Comparison of ENCODE assay signal across 12 cellular contexts in genomic region chr2:174059178-174059874, GRCh38.
A peak's percentile ranks its signal among the peaks of the same experiment; 100 is the strongest.
DNase-seq lines count a peak whose midpoint lies in the region; FAIRE-seq and TF ChIP-seq lines count a peak whose summit lies in the region.
"Had no signal": no experiment of that assay in that cellular context is flagged by ENCODE, and none has a peak within 500 bp of the region (broad histone marks: within the 10 kb centered on the region; RNA-seq: fewer than 3 reads in every experiment).

No MANE protein-coding gene starts in this region.

- no peaks in the 10 kb centered on the region for H3K27me3 ChIP-seq in brain microvascular endothelial cell (replicated peaks)
- H3K27me3 ChIP-seq: BLaER1 treated with 17β-estradiol and CSF1 and Interleukin-3, amounts not matched to agents 10 nM and 100 nM; sigmoid colon had no signal

- FAIRE-seq in RCC 7860 (lab: Jason Lieb, UNC), result no peak
- FAIRE-seq: GM18507 had no signal

- in situ Hi-C loops in brain microvascular endothelial cell (cut with HindIII; ENCODE audit: low pct_ligation_motif_present, low sequenced_read_pairs), result no loop called here

- DNase-seq in AG08395 (ENCODE audit: low spot score), result peak; percentile 56
- peak; percentile 18 to 24 for DNase-seq in Kasumi-1 (lab: John Stamatoyannopoulos, UW)
- DNase-seq in brain microvascular endothelial cell, result peak; percentile 70
- DNase-seq in kidney glomerular epithelial cell (lab: John Stamatoyannopoulos, UW), result peak; percentile 46
- DNase-seq in stimulated activated naive CD4-positive, alpha-beta T cell treated with Interleukin-2 at 50 U/mL for 16 hours (lab: John Stamatoyannopoulos, UW), result no peak
- no peak for DNase-seq in islet precursor cell
- DNase-seq in RCC 7860 (ENCODE audit: low spot score), result no peak
- DNase-seq in GM20000 (ENCODE audit: low spot score), result no peak
- DNase-seq: NCI-H2081 treated with DMSO at 0.1 percent for 48 hours, sigmoid colon had no signal

- H3K4me3 ChIP-seq in brain microvascular endothelial cell (ENCODE audit: low read depth, low read length), result no peak overlapping the region
- H3K4me3 ChIP-seq: BLaER1 treated with 17β-estradiol and CSF1 and Interleukin-3, amounts not matched to agents 10 nM and 100 nM; sigmoid colon had no signal

- TF ChIP-seq CTCF in brain microvascular endothelial cell (IDR thresholded peaks at IDR 0.05; ENCODE audit: low read depth, low read length, missing control alignments), result no peak
- TF ChIP-seq CTCF in GM20000 (IDR thresholded peaks at IDR 0.05; ENCODE audit: extremely low read depth, missing control alignments), result no peak

- H3K27ac ChIP-seq in brain microvascular endothelial cell, result peak overlapping the region; percentile 5
- H3K27ac ChIP-seq: BLaER1 treated with 17β-estradiol and CSF1 and Interleukin-3, amounts not matched to agents 10 nM and 100 nM; sigmoid colon had no signal

- no peaks in the 10 kb centered on the region for H3K36me3 ChIP-seq in brain microvascular endothelial cell (replicated peaks)
- H3K36me3 ChIP-seq: BLaER1 treated with 17β-estradiol and CSF1 and Interleukin-3, amounts not matched to agents 10 nM and 100 nM; sigmoid colon had no signal

Comparison
In these comparisons a context has a peak if more than half of its experiments do, and no peak if none do; other contexts are left out.
1. DNase-seq: peak in AG08395 (single experiment), Kasumi-1 (2 of 2), brain microvascular endothelial cell (single experiment) and kidney glomerular epithelial cell (single experiment); none in stimulated activated naive CD4-positive, alpha-beta T cell treated with Interleukin-2 at 50 U/mL for 16 hours (single experiment), islet precursor cell (single experiment), RCC 7860 (single experiment) and GM20000 (single experiment).